9 cellular contexts compared by ENCODE assay signal in genomic region chr2:157592983-157593382, GRCh38. TPM values are rescaled to one million over a fixed set of nuclear protein-coding genes. Genes with fewer than 3 reads are reported as not detected.
DNase-seq lines count a peak whose midpoint lies in the region; ATAC-seq, FAIRE-seq and TF ChIP-seq lines count a peak whose summit lies in the region.
"Had no signal": no experiment of that assay in that cellular context is flagged by ENCODE, and none has a peak within 500 bp of the region (broad histone marks: within the 10 kb centered on the region; RNA-seq: fewer than 3 reads in every experiment).

No MANE protein-coding gene starts in this region.

- H3K9me3 ChIP-seq in A549: no peaks in the 10 kb centered on the region
- H3K9me3 ChIP-seq in mucosa of descending colon: no peaks in the 10 kb centered on the region

- no peak overlapping the region for H3K4me2 ChIP-seq in A549

- TF ChIP-seq CTCF in A549 (IDR thresholded peaks at IDR 0.05) (0 out of 3 replicates have a peak, but pooled peaks have one; percentile 20), mucosa of descending colon (IDR thresholded peaks at IDR 0.05) (no peak), WTC11 (IDR thresholded peaks at IDR 0.05) (no peak)

- H3K4me3 Mint-ChIP-seq in WTC11: no peak overlapping the region

- CTCF ChIA-PET in A549 (lab: Yijun Ruan, JAX): interaction anchor here (1.0 kb wide), 1 partner anchor 100 kb away, joined by 3 read pairs; no protein-coding TSS in a partner anchor
- CTCF ChIA-PET in WTC11 (lab: Charles Lee): no interaction called here

- no peak for TF ChIP-seq POLR2A in A549 (IDR thresholded peaks at IDR 0.05; ENCODE audit: low read length)

- DNase-seq in A549 (ENCODE audit: low read depth in 1 of 2, low spot score in 1 of 2): peak in 1 of 2 experiments; percentile 10
- DNase-seq in GM04503 (ENCODE audit: low read depth): peak; percentile 14
- DNase-seq in RKO (ENCODE audit: low spot score): peak; percentile 19
- DNase-seq in globus pallidus (ENCODE audit: low spot score): peak; percentile 72
- DNase-seq in T-helper 9 cell: no peak
- no peak for DNase-seq in mucosa of descending colon
- no peak for DNase-seq in WTC11 (ENCODE audit: low spot score)
- DNase-seq: stimulated activated CD4-positive, alpha-beta T cell treated with anti-CD3 and anti-CD28 coated beads, Interleukin-4, amount 100 ng/mL, for 4 hours had no signal

- H3K36me3 ChIP-seq in mucosa of descending colon (ENCODE audit: low read depth): no peaks in the 10 kb centered on the region

- POLR2A ChIA-PET in A549 (lab: Yijun Ruan, JAX) (no interaction called here), WTC11 (lab: Charles Lee) (no interaction called here)

- no peak overlapping the region for H3K27ac ChIP-seq in A549

- TF ChIP-seq RAD21 in A549 (conservative IDR thresholded peaks at IDR 0.05 in 1 of 2, IDR thresholded peaks at IDR 0.05 in 1 of 2): peak; percentile 16 to 18; a peak in 2 of 5 replicates

- no peaks in the 10 kb centered on the region for H3K9me3 Mint-ChIP-seq in WTC11

- H3K4me1 ChIP-seq in A549 (no peaks in the 10 kb centered on the region), mucosa of descending colon (ENCODE audit: low read depth) (no peaks in the 10 kb centered on the region)

- FAIRE-seq in A549 (lab: Jason Lieb, UNC): no peak

- H3K27ac Mint-ChIP-seq in WTC11: no peak overlapping the region

- 8% methylated on average over 3 of the region's 3 CpGs for WGBS in A549 (ENCODE audit: missing lambda C conversion rate)

- no peak for TF ChIP-seq EP300 in A549 (IDR thresholded peaks at IDR 0.05)

- H3K27me3 Mint-ChIP-seq in WTC11 (ENCODE audit: low read depth): peaks cover 23% of the 10 kb centered on the region

- no peaks in the 10 kb centered on the region for H3K36me3 Mint-ChIP-seq in WTC11

- H3K4me3 ChIP-seq in A549 (no peak overlapping the region), mucosa of descending colon (no peak overlapping the region)

- intact Hi-C loops in mucosa of descending colon (cut with DNase I, micrococcal nuclease): loop anchor here in 1 of 2 donors (10.0 kb wide), 1 partner anchor 98 kb away; no protein-coding TSS in a partner anchor

- H3K4me1 Mint-ChIP-seq in WTC11: peaks cover 8% of the 10 kb centered on the region

- ATAC-seq in A549 (no peak), mucosa of descending colon (no peak), HG03108 (IDR thresholded peaks at IDR 0.05; ENCODE audit: unreplicated experiment) (no peak), WTC11 (no peak)

TF ChIP-seq in A549, 52 proteins besides CTCF, POLR2A, EP300 and RAD21:
- TF ChIP-seq E2F6 (IDR thresholded peaks at IDR 0.05; ENCODE audit: borderline replicate concordance, low read depth): no peak
- TF ChIP-seq SMC3 (IDR thresholded peaks at IDR 0.05): 0 out of 3 replicates have a peak, but pooled peaks have one; percentile 23

TF ChIP-seq in WTC11, 78 proteins besides CTCF, POLR2A, EP300 and RAD21:
- TF ChIP-seq JAZF1 (CRISPR knock-in tag; IDR thresholded peaks at IDR 0.05): no peak
- TF ChIP-seq FOXJ3 (CRISPR knock-in tag; IDR thresholded peaks at IDR 0.05; ENCODE audit: borderline replicate concordance): no peak
- no peak for TF ChIP-seq E2F1 (CRISPR knock-in tag; IDR thresholded peaks at IDR 0.05)
- no peak for TF ChIP-seq OVOL2 (CRISPR knock-in tag; IDR thresholded peaks at IDR 0.05; ENCODE audit: borderline replicate concordance)
- TF ChIP-seq RORB (CRISPR knock-in tag; IDR thresholded peaks at IDR 0.05): no peak
- no peak for TF ChIP-seq NFYB (CRISPR knock-in tag; conservative IDR thresholded peaks at IDR 0.05; ENCODE audit: low read depth)
- TF ChIP-seq MXD4 (CRISPR knock-in tag; IDR thresholded peaks at IDR 0.05; ENCODE audit: borderline replicate concordance): no peak

RNA-seq across cellular contexts. Expression of gene ACVR1C, which starts 35.7 kb away (rescaled TPM):
- polyA plus RNA-seq in A549 (2011; rRNA removed) (0.06 and 0.07 TPM in 2 replicates), A549 (2017; fragmentation: RNase III; extraction: RNeasy Plus Mini Kit Qiagen cat#74134 plus additional on column Dnase treatment) (0.01 TPM in 1 of 3 replicates, not detected in the others)
- 0.01 TPM in 1 of 2 replicates, not detected in the other for polyA plus RNA-seq in A549 (2012; cell fraction: cytosol; rRNA removed)
- polyA plus RNA-seq in A549 (2012; cell fraction: nucleus; rRNA removed): not detected in 2 replicates
- polyA minus RNA-seq in A549 (2011; rRNA and poly(A)+ RNA removed): 0.08 TPM in 1 of 2 replicates, not detected in the other
- total RNA-seq in mucosa of descending colon (10 to 100 TPM in 1 of 3 donors, 1 to 10 TPM in 2; 8.0 to 19.4 (median 9.2) TPM), WTC11 (2021) (1.1 to 1.6 TPM (median 1.2 TPM) in 3 replicates)

Comparison
In these comparisons a context has a peak if more than half of its experiments do, and no peak if none do; other contexts are left out.
1. DNase-seq: peak in GM04503 (single experiment), RKO (single experiment) and globus pallidus (single experiment); none in T-helper 9 cell (single experiment), mucosa of descending colon (0 of 3) and WTC11 (single experiment).
2. Of the 8 proteins assayed by ChIP-seq in both WTC11 and A549: peak only in WTC11: none; only in A549: CTCF; in both: none; in neither: 7.